Comparison of ENCODE assay signal across 9 cellular contexts in the genomic region with DNA sequence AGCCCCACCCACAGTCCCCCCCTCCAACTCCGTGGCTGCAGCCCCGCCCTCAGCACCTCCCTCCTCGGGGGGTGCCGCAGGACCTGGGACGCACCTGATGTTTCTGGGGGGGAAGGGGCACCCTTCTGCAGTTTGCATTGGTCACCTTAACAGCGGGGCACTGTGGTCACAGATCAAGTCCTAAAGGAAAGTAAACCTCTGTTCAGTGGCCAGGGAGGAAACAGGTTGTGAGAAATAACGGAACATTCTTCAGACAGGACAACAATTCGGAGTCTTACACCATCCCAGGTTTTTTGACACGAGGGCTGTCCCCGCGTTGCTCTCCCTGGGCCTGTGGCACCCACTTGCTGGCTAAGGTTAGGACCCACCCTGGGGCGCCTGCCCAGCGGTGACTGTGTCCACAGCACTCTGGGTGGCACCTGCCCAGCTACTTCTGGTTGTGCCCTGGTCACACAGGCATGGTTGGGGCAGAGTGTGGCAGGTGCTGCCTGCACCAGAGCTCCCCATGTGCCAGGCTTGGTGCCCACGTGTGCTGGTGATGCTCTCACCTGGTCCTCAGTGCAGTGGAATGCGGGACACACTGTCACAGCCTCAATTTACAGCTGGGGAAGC.
A peak's percentile ranks its signal among the peaks of the same experiment; 100 is the strongest.
DNase-seq lines count a peak whose midpoint lies in the region; ATAC-seq and TF ChIP-seq lines count a peak whose summit lies in the region.
"Had no signal": no experiment of that assay in that cellular context is flagged by ENCODE, and none has a peak within 500 bp of the region (broad histone marks: within the 10 kb centered on the region; RNA-seq: fewer than 3 reads in every experiment).

No MANE protein-coding gene starts in this region.

- no peaks in the 10 kb centered on the region for H3K27me3 ChIP-seq in GM23338 (ENCODE audit: insufficient read depth)
- no peaks in the 10 kb centered on the region for H3K27me3 ChIP-seq in right atrium auricular region

- TF ChIP-seq CTCF in GM23338 (conservative IDR thresholded peaks at IDR 0.05; ENCODE audit: low read depth in 2 of 2) (no peak), RWPE1 (conservative IDR thresholded peaks at IDR 0.05; ENCODE audit: low read depth) (no peak), right atrium auricular region (IDR thresholded peaks at IDR 0.05) (no peak)

- H3K9me3 ChIP-seq in right atrium auricular region: peaks cover 0 to 11% of the 10 kb centered on the region in 2 donors

- no peaks in the 10 kb centered on the region for H4K20me1 ChIP-seq in GM23338 (replicated peaks; ENCODE audit: insufficient read depth)

- H3K9me3 Mint-ChIP-seq in GM23338: peaks cover 15% of the 10 kb centered on the region

- H2AFZ ChIP-seq in GM23338: no peak overlapping the region

- H3K4me3 Mint-ChIP-seq in GM23338: peak overlapping the region; percentile 61

- H3K27ac ChIP-seq in GM23338 (ENCODE audit: low read depth): no peak overlapping the region
- H3K27ac ChIP-seq in RWPE1: peak overlapping the region; percentile 71
- peak overlapping the region; percentile 38 to 57 for H3K27ac ChIP-seq in right atrium auricular region

- H3K4me1 Mint-ChIP-seq in GM23338: peaks cover 6% of the 10 kb centered on the region; the same call in 2 of the 3 replicates

- peaks cover 15% of the 10 kb centered on the region for H3K27me3 Mint-ChIP-seq in GM23338 (ENCODE audit: insufficient read depth, low read depth, poor library complexity)

- no peak; the same call in 2 of the 3 replicates for ATAC-seq in GM23338
- no peak for ATAC-seq in GM18517 (IDR thresholded peaks at IDR 0.05; ENCODE audit: unreplicated experiment)
- ATAC-seq in HG03565 (IDR thresholded peaks at IDR 0.05; ENCODE audit: unreplicated experiment): no peak
- no peak for ATAC-seq in HG03378 (IDR thresholded peaks at IDR 0.05; ENCODE audit: unreplicated experiment)

- H3K4me2 ChIP-seq in GM23338: peak overlapping the region; percentile 73

- DNase-seq in GM23338 (ENCODE audit: low spot score) (no peak), RWPE1 (ENCODE audit: low spot score) (no peak), right atrium auricular region (ENCODE audit: low spot score) (no peak), renal cortical epithelial cell (ENCODE audit: low read depth) (peak; percentile 31), D341Med (ENCODE audit: low spot score) (no peak)
- DNase-seq: GOT3 had no signal

- H3K4me3 ChIP-seq in GM23338 (peak overlapping the region; percentile 55), right atrium auricular region (no peak overlapping the region)

- POLR2A ChIA-PET in RWPE1 (lab: Yijun Ruan, JAX; ENCODE audit: low non-redundant PET): interaction anchor here (0.6 kb wide), 1 partner anchor 74 kb away, joined by 6 read pairs; no protein-coding TSS in a partner anchor

- H3K79me2 ChIP-seq in GM23338 (replicated peaks; ENCODE audit: insufficient read depth): no peaks in the 10 kb centered on the region

- H3K9me2 ChIP-seq in GM23338 (ENCODE audit: insufficient read depth): peaks cover 4% of the 10 kb centered on the region

- H3F3A ChIP-seq in GM23338 (replicated peaks; ENCODE audit: low read depth): no peaks in the 10 kb centered on the region

- no peaks in the 10 kb centered on the region for H3K36me3 ChIP-seq in GM23338 (ENCODE audit: insufficient read depth)
- H3K36me3 ChIP-seq in right atrium auricular region: no peaks in the 10 kb centered on the region

- CTCF ChIA-PET in RWPE1 (lab: Yijun Ruan, JAX): interaction anchor here (0.7 to 2.0 kb wide), 5 partner anchors 84 to 221 kb away, joined by 3 to 15 read pairs (median 3); a partner anchor contains a TSS

- H3K36me3 Mint-ChIP-seq in GM23338 (ENCODE audit: low read depth): peaks cover 7% of the 10 kb centered on the region; the same call in 2 of the 3 replicates

- no peaks in the 10 kb centered on the region for H3K4me1 ChIP-seq in GM23338 (ENCODE audit: insufficient read depth)
- peaks cover 0 to 42% of the 10 kb centered on the region in 2 donors for H3K4me1 ChIP-seq in right atrium auricular region

- no peak overlapping the region for H3K27ac Mint-ChIP-seq in GM23338

TF ChIP-seq in GM23338, 12 proteins besides CTCF, POLR2A, EP300 and RAD21 (continues in another document):
- no peak for TF ChIP-seq NANOG (IDR thresholded peaks at IDR 0.05; ENCODE audit: borderline replicate concordance)
- TF ChIP-seq EZH2 (IDR thresholded peaks at IDR 0.05; ENCODE audit: low read depth, unreplicated experiment): no peak
- TF ChIP-seq EZH2phosphoT487 (IDR thresholded peaks at IDR 0.05; ENCODE audit: unreplicated experiment): no peak
- TF ChIP-seq, protein P1, sequence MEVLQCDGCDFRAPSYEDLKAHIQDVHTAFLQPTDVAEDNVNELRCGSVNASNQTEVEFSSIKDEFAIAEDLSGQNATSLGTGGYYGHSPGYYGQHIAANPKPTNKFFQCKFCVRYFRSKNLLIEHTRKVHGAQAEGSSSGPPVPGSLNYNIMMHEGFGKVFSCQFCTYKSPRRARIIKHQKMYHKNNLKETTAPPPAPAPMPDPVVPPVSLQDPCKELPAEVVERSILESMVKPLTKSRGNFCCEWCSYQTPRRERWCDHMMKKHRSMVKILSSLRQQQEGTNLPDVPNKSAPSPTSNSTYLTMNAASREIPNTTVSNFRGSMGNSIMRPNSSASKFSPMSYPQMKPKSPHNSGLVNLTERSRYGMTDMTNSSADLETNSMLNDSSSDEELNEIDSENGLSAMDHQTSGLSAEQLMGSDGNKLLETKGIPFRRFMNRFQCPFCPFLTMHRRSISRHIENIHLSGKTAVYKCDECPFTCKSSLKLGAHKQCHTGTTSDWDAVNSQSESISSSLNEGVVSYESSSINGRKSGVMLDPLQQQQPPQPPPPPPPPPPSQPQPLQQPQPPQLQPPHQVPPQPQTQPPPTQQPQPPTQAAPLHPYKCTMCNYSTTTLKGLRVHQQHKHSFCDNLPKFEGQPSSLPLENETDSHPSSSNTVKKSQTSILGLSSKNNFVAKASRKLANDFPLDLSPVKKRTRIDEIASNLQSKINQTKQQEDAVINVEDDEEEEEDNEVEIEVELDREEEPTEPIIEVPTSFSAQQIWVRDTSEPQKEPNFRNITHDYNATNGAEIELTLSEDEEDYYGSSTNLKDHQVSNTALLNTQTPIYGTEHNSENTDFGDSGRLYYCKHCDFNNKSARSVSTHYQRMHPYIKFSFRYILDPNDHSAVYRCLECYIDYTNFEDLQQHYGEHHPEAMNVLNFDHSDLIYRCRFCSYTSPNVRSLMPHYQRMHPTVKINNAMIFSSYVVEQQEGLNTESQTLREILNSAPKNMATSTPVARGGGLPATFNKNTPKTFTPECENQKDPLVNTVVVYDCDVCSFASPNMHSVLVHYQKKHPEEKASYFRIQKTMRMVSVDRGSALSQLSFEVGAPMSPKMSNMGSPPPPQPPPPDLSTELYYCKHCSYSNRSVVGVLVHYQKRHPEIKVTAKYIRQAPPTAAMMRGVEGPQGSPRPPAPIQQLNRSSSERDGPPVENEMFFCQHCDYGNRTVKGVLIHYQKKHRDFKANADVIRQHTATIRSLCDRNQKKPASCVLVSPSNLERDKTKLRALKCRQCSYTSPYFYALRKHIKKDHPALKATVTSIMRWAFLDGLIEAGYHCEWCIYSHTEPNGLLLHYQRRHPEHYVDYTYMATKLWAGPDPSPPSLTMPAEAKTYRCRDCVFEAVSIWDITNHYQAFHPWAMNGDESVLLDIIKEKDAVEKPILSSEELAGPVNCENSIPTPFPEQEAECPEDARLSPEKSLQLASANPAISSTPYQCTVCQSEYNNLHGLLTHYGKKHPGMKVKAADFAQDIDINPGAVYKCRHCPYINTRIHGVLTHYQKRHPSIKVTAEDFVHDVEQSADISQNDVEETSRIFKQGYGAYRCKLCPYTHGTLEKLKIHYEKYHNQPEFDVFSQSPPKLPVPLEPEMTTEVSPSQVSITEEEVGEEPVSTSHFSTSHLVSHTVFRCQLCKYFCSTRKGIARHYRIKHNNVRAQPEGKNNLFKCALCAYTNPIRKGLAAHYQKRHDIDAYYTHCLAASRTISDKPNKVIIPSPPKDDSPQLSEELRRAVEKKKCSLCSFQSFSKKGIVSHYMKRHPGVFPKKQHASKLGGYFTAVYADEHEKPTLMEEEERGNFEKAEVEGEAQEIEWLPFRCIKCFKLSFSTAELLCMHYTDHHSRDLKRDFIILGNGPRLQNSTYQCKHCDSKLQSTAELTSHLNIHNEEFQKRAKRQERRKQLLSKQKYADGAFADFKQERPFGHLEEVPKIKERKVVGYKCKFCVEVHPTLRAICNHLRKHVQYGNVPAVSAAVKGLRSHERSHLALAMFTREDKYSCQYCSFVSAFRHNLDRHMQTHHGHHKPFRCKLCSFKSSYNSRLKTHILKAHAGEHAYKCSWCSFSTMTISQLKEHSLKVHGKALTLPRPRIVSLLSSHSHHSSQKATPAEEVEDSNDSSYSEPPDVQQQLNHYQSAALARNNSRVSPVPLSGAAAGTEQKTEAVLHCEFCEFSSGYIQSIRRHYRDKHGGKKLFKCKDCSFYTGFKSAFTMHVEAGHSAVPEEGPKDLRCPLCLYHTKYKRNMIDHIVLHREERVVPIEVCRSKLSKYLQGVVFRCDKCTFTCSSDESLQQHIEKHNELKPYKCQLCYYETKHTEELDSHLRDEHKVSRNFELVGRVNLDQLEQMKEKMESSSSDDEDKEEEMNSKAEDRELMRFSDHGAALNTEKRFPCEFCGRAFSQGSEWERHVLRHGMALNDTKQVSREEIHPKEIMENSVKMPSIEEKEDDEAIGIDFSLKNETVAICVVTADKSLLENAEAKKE (CRISPR knock-in tag; IDR thresholded peaks at IDR 0.05): no peak
- TF ChIP-seq ZNF114 (CRISPR knock-in tag; IDR thresholded peaks at IDR 0.05): no peak
- TF ChIP-seq STAT1 (IDR thresholded peaks at IDR 0.05; ENCODE audit: unreplicated experiment): no peak
- TF ChIP-seq, protein P2, sequence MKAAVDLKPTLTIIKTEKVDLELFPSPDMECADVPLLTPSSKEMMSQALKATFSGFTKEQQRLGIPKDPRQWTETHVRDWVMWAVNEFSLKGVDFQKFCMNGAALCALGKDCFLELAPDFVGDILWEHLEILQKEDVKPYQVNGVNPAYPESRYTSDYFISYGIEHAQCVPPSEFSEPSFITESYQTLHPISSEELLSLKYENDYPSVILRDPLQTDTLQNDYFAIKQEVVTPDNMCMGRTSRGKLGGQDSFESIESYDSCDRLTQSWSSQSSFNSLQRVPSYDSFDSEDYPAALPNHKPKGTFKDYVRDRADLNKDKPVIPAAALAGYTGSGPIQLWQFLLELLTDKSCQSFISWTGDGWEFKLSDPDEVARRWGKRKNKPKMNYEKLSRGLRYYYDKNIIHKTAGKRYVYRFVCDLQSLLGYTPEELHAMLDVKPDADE (IDR thresholded peaks at IDR 0.05): no peak
- TF ChIP-seq CREB1 (CRISPR knock-in tag; IDR thresholded peaks at IDR 0.05; ENCODE audit: low read depth): no peak
- TF ChIP-seq POLR2AphosphoS5 (IDR thresholded peaks at IDR 0.05; ENCODE audit: low read depth): no peak
- TF ChIP-seq JUNB (IDR thresholded peaks at IDR 0.05; ENCODE audit: unreplicated experiment): no peak
